9 cellular contexts compared by ENCODE assay signal in genomic region chr19:35249146-35249847, GRCh38. TPM values are rescaled to one million over a fixed set of nuclear protein-coding genes. Genes with fewer than 3 reads are reported as not detected.
DNase-seq lines count a peak whose midpoint lies in the region; ATAC-seq and TF ChIP-seq lines count a peak whose summit lies in the region.
"Had no signal": no experiment of that assay in that cellular context is flagged by ENCODE, and none has a peak within 500 bp of the region (broad histone marks: within the 10 kb centered on the region; RNA-seq: fewer than 3 reads in every experiment).

No MANE protein-coding gene starts in this region.

- H3K36me3 ChIP-seq in adrenal gland (replicated peaks in 1 of 2) (no peaks in the 10 kb centered on the region), mesenchymal stem cell (ENCODE audit: control insufficient read depth in 1 of 2, insufficient read depth in 2 of 2, low read depth in 1 of 2, low read length in 2 of 2) (no peaks in the 10 kb centered on the region), SK-N-SH (replicated peaks in 1 of 2; ENCODE audit: control insufficient read depth in 1 of 2, insufficient read depth in 2 of 2, low read length in 1 of 2) (no peaks in the 10 kb centered on the region)

- no peak overlapping the region for H2BK15ac ChIP-seq in mesenchymal stem cell (ENCODE audit: low read depth, poor library complexity, severe bottlenecking)

- TF ChIP-seq EP300 in SK-N-SH (IDR thresholded peaks at IDR 0.05; ENCODE audit: borderline replicate concordance in 1 of 2, low read depth in 1 of 2, low read length in 1 of 2): no peak

- H3K4ac ChIP-seq in mesenchymal stem cell (ENCODE audit: low read depth in 1 of 2, low read length in 2 of 2): no peak overlapping the region

- DNase-seq in CD4-positive, alpha-beta T cell: no peak
- peak in 6 of 7 donors; percentile 41 to 61 (median 46) for DNase-seq in adrenal gland
- DNase-seq in mesenchymal stem cell: no peak
- no peak for DNase-seq in NCI-H2081 treated with DMSO at 0.1 percent for 48 hours (lab: John Stamatoyannopoulos, UW)
- no peak for DNase-seq in SK-N-SH
- no peak for DNase-seq in stimulated activated naive CD4-positive, alpha-beta T cell (lab: John Stamatoyannopoulos, UW)
- no peak for DNase-seq in Kasumi-1 (lab: John Stamatoyannopoulos, UW)

- POLR2A ChIA-PET in CD4-positive, alpha-beta T cell (lab: Charles Lee): interaction anchor here (0.7 to 1.0 kb wide), 2 partner anchors 19 to 27 kb away, joined by 3 to 5 read pairs; no protein-coding TSS in a partner anchor
- POLR2A ChIA-PET in SK-N-SH (lab: Yijun Ruan, JAX): no interaction called here

- H3K23ac ChIP-seq in mesenchymal stem cell (ENCODE audit: low read length in 2 of 2): no peak overlapping the region

- H2AFZ ChIP-seq in mesenchymal stem cell (ENCODE audit: low read depth, low read length) (no peak overlapping the region), SK-N-SH (ENCODE audit: low read depth) (no peak overlapping the region)

- TF ChIP-seq RAD21 in SK-N-SH (IDR thresholded peaks at IDR 0.05; ENCODE audit: low read length): no peak

- ATAC-seq in CD4-positive, alpha-beta T cell (ENCODE audit: poor library complexity): no peak
- peak; percentile 16 for ATAC-seq in HG02610 (IDR thresholded peaks at IDR 0.05; ENCODE audit: unreplicated experiment)

- H3K9ac ChIP-seq in mesenchymal stem cell (ENCODE audit: low read length) (no peak overlapping the region), SK-N-SH (no peak overlapping the region)

- H3K4me3 Mint-ChIP-seq in CD4-positive, alpha-beta T cell: peak overlapping the region; percentile 92

- H4K20me1 ChIP-seq in SK-N-SH (ENCODE audit: insufficient read depth): no peaks in the 10 kb centered on the region

- no peak overlapping the region for H3K14ac ChIP-seq in mesenchymal stem cell (ENCODE audit: low read length in 2 of 2)

- intact Hi-C loops in CD4-positive, alpha-beta T cell (cut with DNase I, micrococcal nuclease): loop anchor here (5.0 to 10.0 kb wide), 3 partner anchors 42 to 218 kb away; no protein-coding TSS in a partner anchor
- intact Hi-C loops in adrenal gland (cut with DNase I): no loop called here

- peak overlapping the region; percentile 6 to 78 (median 52) for H3K4me3 ChIP-seq in adrenal gland
- H3K4me3 ChIP-seq in mesenchymal stem cell (ENCODE audit: insufficient read depth in 1 of 2, low read depth in 1 of 2, low read length in 2 of 2): no peak overlapping the region
- no peak overlapping the region for H3K4me3 ChIP-seq in SK-N-SH (ENCODE audit: low read depth in 2 of 2, low read length in 1 of 2)

- no peak overlapping the region for H4K8ac ChIP-seq in mesenchymal stem cell (ENCODE audit: low read length)

- no peak overlapping the region for H2BK120ac ChIP-seq in mesenchymal stem cell (ENCODE audit: low read depth, low read length)

- peak overlapping the region; percentile 85 for H3K27ac Mint-ChIP-seq in CD4-positive, alpha-beta T cell

- H3K9me2 ChIP-seq in SK-N-SH: no peaks in the 10 kb centered on the region

- H3K4me2 ChIP-seq in mesenchymal stem cell (ENCODE audit: low read length, poor library complexity, severe bottlenecking) (peak overlapping the region; percentile 11), SK-N-SH (no peak overlapping the region)

- H3K27me3 Mint-ChIP-seq in CD4-positive, alpha-beta T cell: peaks cover 34% of the 10 kb centered on the region

- no peak for TF ChIP-seq CTCF in CD4-positive, alpha-beta T cell (IDR thresholded peaks at IDR 0.05)
- TF ChIP-seq CTCF in adrenal gland (IDR thresholded peaks at IDR 0.05) (no peak), SK-N-SH (IDR thresholded peaks at IDR 0.05) (no peak)

- no peaks in the 10 kb centered on the region for H3K79me1 ChIP-seq in mesenchymal stem cell (replicated peaks; ENCODE audit: low read length, poor library complexity, severe bottlenecking)

- H3K36me3 Mint-ChIP-seq in CD4-positive, alpha-beta T cell (ENCODE audit: low read depth): peaks cover 25% of the 10 kb centered on the region

- H3K27me3 ChIP-seq in CD4-positive, alpha-beta T cell (ENCODE audit: control insufficient read depth, insufficient read depth, low read length): no peaks in the 10 kb centered on the region
- H3K27me3 ChIP-seq in adrenal gland (peaks cover 6% of the 10 kb centered on the region), mesenchymal stem cell (ENCODE audit: control insufficient read depth in 1 of 2, insufficient read depth in 1 of 2, low read length in 2 of 2) (peaks cover 45 to 63% of the 10 kb centered on the region in 2 experiments), SK-N-SH (ENCODE audit: insufficient read depth) (peaks cover 51% of the 10 kb centered on the region)

- 5 to 8% (median 7%) methylated on average over 30 to 39 of the region's 39 CpGs for WGBS in adrenal gland, 4 donors
- WGBS in mesenchymal stem cell: 4% methylated on average over 28 of the region's 39 CpGs
- WGBS in SK-N-SH (ENCODE audit: low lambda C conversion rate): 14% methylated on average over 39 of the region's 39 CpGs

- no peak overlapping the region for H2BK5ac ChIP-seq in mesenchymal stem cell (ENCODE audit: low read depth, low read length, poor library complexity, severe bottlenecking)

- no peaks in the 10 kb centered on the region for H3K79me2 ChIP-seq in SK-N-SH (ENCODE audit: insufficient read depth)

- no peak overlapping the region for H4K91ac ChIP-seq in mesenchymal stem cell (ENCODE audit: low read length)

- no peak overlapping the region for H2BK12ac ChIP-seq in mesenchymal stem cell (ENCODE audit: low read length in 2 of 2)

- no peak overlapping the region for H3K18ac ChIP-seq in mesenchymal stem cell (ENCODE audit: low read depth in 1 of 2, low read length in 2 of 2)

- H3K4me1 ChIP-seq in adrenal gland (replicated peaks in 1 of 2): peaks cover 5 to 19% of the 10 kb centered on the region in 2 donors
- peaks cover 19% of the 10 kb centered on the region for H3K4me1 ChIP-seq in mesenchymal stem cell (ENCODE audit: control insufficient read depth, insufficient read depth, low read depth, low read length)
- no peaks in the 10 kb centered on the region for H3K4me1 ChIP-seq in SK-N-SH (ENCODE audit: control insufficient read depth in 1 of 2, insufficient read depth in 2 of 2, low read depth in 1 of 2, low read length in 1 of 2)

- H3F3A ChIP-seq in SK-N-SH (replicated peaks; ENCODE audit: insufficient read depth): no peaks in the 10 kb centered on the region

- TF ChIP-seq POLR2A in adrenal gland (IDR thresholded peaks at IDR 0.05): no peak

- CTCF ChIA-PET in CD4-positive, alpha-beta T cell (lab: Charles Lee): no interaction called here
- CTCF ChIA-PET in SK-N-SH (lab: Yijun Ruan, JAX): no interaction called here

- H3K27ac ChIP-seq in CD4-positive, alpha-beta T cell (ENCODE audit: low read depth, low read length): peak overlapping the region; percentile 59
- H3K27ac ChIP-seq in adrenal gland: peak overlapping the region in 4 of 5 donors; percentile 85 to 97 (median 88)
- H3K27ac ChIP-seq in mesenchymal stem cell (ENCODE audit: low read length, poor library complexity, severe bottlenecking): no peak overlapping the region
- H3K27ac ChIP-seq in SK-N-SH (ENCODE audit: low read depth in 2 of 2, low read length in 1 of 2): no peak overlapping the region

- H3K9me3 Mint-ChIP-seq in CD4-positive, alpha-beta T cell: no peaks in the 10 kb centered on the region

- peaks cover 32% of the 10 kb centered on the region for H3K4me1 Mint-ChIP-seq in CD4-positive, alpha-beta T cell (ENCODE audit: low read depth)

- no peak overlapping the region for H2AK5ac ChIP-seq in mesenchymal stem cell (ENCODE audit: low read length, severe bottlenecking)

- H3K9me3 ChIP-seq in CD4-positive, alpha-beta T cell (ENCODE audit: control insufficient read depth, low read length): no peaks in the 10 kb centered on the region
- no peaks in the 10 kb centered on the region for H3K9me3 ChIP-seq in adrenal gland (replicated peaks in 1 of 3)
- H3K9me3 ChIP-seq in mesenchymal stem cell (ENCODE audit: control insufficient read depth, low read length): peaks cover 10% of the 10 kb centered on the region
- H3K9me3 ChIP-seq in SK-N-SH: no peaks in the 10 kb centered on the region; the same call in 1 of the 2 replicates

RNA-seq across cellular contexts. Expression of gene LSR, which starts 0.5 kb away (rescaled TPM):
- total RNA-seq in CD4-positive, alpha-beta T cell: 10 to 100 TPM; 45.0 to 47.9 TPM
- 100 to 1,000 TPM in 1 of 8 donors, 10 to 100 TPM in 7; 30.2 to 106 (median 60.1) TPM for total RNA-seq in adrenal gland
- polyA plus RNA-seq in adrenal gland (10 to 100 TPM in 2 of 3 donors, 1 to 10 TPM in 1; 8.2 to 87.8 (median 62.7) TPM), SK-N-SH (2012; rRNA removed) (0.50 and 0.62 TPM in 2 replicates)
- 0.52 TPM for polyA plus RNA-seq in mesenchymal stem cell (2013, experiment 1 of 2)
- polyA plus RNA-seq in mesenchymal stem cell (2013, experiment 2 of 2): 0.53 TPM
- polyA plus RNA-seq in SK-N-SH (2012; cell fraction: cytosol; rRNA removed): 0.43 and 0.55 TPM in 2 replicates
- polyA plus RNA-seq in SK-N-SH (2012; cell fraction: nucleus; rRNA removed): 0.20 and 0.52 TPM in 2 replicates

RNA-seq across cellular contexts. Expression of gene USF2, which starts 19.5 kb away (rescaled TPM):
- 100 to 1,000 TPM; 335 to 344 TPM for total RNA-seq in CD4-positive, alpha-beta T cell
- 100 to 1,000 TPM; 104 to 220 (median 146) TPM for total RNA-seq in adrenal gland
- polyA plus RNA-seq in adrenal gland (100 to 1,000 TPM; 116 to 302 (median 169) TPM), SK-N-SH (2012; rRNA removed) (83.6 and 102 TPM in 2 replicates)
- 83.8 TPM for polyA plus RNA-seq in mesenchymal stem cell (2013, experiment 1 of 2)
- polyA plus RNA-seq in mesenchymal stem cell (2013, experiment 2 of 2): 83.3 TPM
- 51.6 and 78.6 TPM in 2 replicates for polyA plus RNA-seq in SK-N-SH (2012; cell fraction: cytosol; rRNA removed)
- polyA plus RNA-seq in SK-N-SH (2012; cell fraction: nucleus; rRNA removed): 147 and 156 TPM in 2 replicates

RNA-seq across cellular contexts. Expression of gene FAM187B, which starts 20.8 kb away (rescaled TPM):
- total RNA-seq in CD4-positive, alpha-beta T cell: not detected
- total RNA-seq in adrenal gland: under 1 TPM in 1 of 8 donors, not detected in 7; 0.18 TPM
- polyA plus RNA-seq in adrenal gland: under 1 TPM in 2 of 3 donors, not detected in 1; 0.13 to 0.48 TPM
- not detected for polyA plus RNA-seq in mesenchymal stem cell (2013, experiment 1 of 2)
- polyA plus RNA-seq in mesenchymal stem cell (2013, experiment 2 of 2): not detected
- polyA plus RNA-seq in SK-N-SH (2012; rRNA removed): not detected in 2 replicates
- polyA plus RNA-seq in SK-N-SH (2012; cell fraction: cytosol; rRNA removed): not detected in 2 replicates
- not detected in 2 replicates for polyA plus RNA-seq in SK-N-SH (2012; cell fraction: nucleus; rRNA removed)
- total RNA-seq: temporal lobe had no signal

RNA-seq across cellular contexts. Expression of gene HAMP, which starts 33.0 kb away (rescaled TPM):
- 1 to 10 TPM; 1.5 to 1.6 TPM for total RNA-seq in CD4-positive, alpha-beta T cell
- 1 to 10 TPM in 2 of 8 donors, under 1 TPM in 3, not detected in 3; 0.57 to 1.7 (median 0.90) TPM for total RNA-seq in adrenal gland
- 1 to 10 TPM in 2 of 3 donors, under 1 TPM in 1; 0.84 to 9.3 (median 1.5) TPM for polyA plus RNA-seq in adrenal gland
- polyA plus RNA-seq in mesenchymal stem cell (2013, experiment 1 of 2): not detected
- not detected for polyA plus RNA-seq in mesenchymal stem cell (2013, experiment 2 of 2)
- 0.13 TPM in 1 of 2 replicates, not detected in the other for polyA plus RNA-seq in SK-N-SH (2012; rRNA removed)
- not detected in 2 replicates for polyA plus RNA-seq in SK-N-SH (2012; cell fraction: cytosol; rRNA removed)
- 0.04 and 0.14 TPM in 2 replicates for polyA plus RNA-seq in SK-N-SH (2012; cell fraction: nucleus; rRNA removed)
- total RNA-seq: temporal lobe had no signal

RNA-seq across cellular contexts. Expression of gene MAG, which starts 42.7 kb away (rescaled TPM):
- not detected for total RNA-seq in CD4-positive, alpha-beta T cell
- 10 to 100 TPM in 1 of 8 donors, 1 to 10 TPM in 5, under 1 TPM in 1, not detected in 1; 0.45 to 45.0 (median 3.6) TPM for total RNA-seq in adrenal gland
- polyA plus RNA-seq in adrenal gland: under 1 TPM; 0.33 to 0.88 (median 0.40) TPM
- not detected for polyA plus RNA-seq in mesenchymal stem cell (2013, experiment 1 of 2)
- not detected for polyA plus RNA-seq in mesenchymal stem cell (2013, experiment 2 of 2)
- not detected in 2 replicates for polyA plus RNA-seq in SK-N-SH (2012; rRNA removed)
- not detected in 2 replicates for polyA plus RNA-seq in SK-N-SH (2012; cell fraction: cytosol; rRNA removed)
- not detected in 2 replicates for polyA plus RNA-seq in SK-N-SH (2012; cell fraction: nucleus; rRNA removed)

Comparison
In these comparisons a context has a peak if more than half of its experiments do, and no peak if none do; other contexts are left out.
1. DNase-seq: peak in adrenal gland (6 of 7); none in CD4-positive, alpha-beta T cell (0 of 10), mesenchymal stem cell (single experiment), NCI-H2081 treated with DMSO at 0.1 percent for 48 hours (single experiment), SK-N-SH (single experiment), stimulated activated naive CD4-positive, alpha-beta T cell (0 of 6) and Kasumi-1 (0 of 2).
2. H3K27ac ChIP-seq: peak in CD4-positive, alpha-beta T cell (single experiment) and adrenal gland (4 of 5); none in mesenchymal stem cell (single experiment) and SK-N-SH (0 of 2).
3. H3K4me3 ChIP-seq: peak in adrenal gland (4 of 4); none in mesenchymal stem cell (0 of 2) and SK-N-SH (0 of 2).
4. intact Hi-C loops: an anchor here in CD4-positive, alpha-beta T cell (5.0 to 10.0 kb wide); none called in adrenal gland.